ENCODE assay signal across 4 cellular contexts in genomic region chr3:55315396-55315795, GRCh38.
"Had no signal": no experiment of that assay in that cellular context is flagged by ENCODE, and none has a peak within 500 bp of the region (broad histone marks: within the 10 kb centered on the region; RNA-seq: fewer than 3 reads in every experiment).

No MANE protein-coding gene starts in this region.

- H3K4me3 ChIP-seq: GM23338 had no signal

- DNase-seq: H9, HCEC 1CT had no signal

- H3K4me3 Mint-ChIP-seq: GM23338, H9, IgD-negative memory B cell had no signal

- ATAC-seq: GM23338 had no signal

- H3K4me1 Mint-ChIP-seq: IgD-negative memory B cell had no signal

- H3K9me3 Mint-ChIP-seq: GM23338, H9 had no signal

- H3K27ac Mint-ChIP-seq: GM23338, IgD-negative memory B cell had no signal
